In the genomic region with DNA sequence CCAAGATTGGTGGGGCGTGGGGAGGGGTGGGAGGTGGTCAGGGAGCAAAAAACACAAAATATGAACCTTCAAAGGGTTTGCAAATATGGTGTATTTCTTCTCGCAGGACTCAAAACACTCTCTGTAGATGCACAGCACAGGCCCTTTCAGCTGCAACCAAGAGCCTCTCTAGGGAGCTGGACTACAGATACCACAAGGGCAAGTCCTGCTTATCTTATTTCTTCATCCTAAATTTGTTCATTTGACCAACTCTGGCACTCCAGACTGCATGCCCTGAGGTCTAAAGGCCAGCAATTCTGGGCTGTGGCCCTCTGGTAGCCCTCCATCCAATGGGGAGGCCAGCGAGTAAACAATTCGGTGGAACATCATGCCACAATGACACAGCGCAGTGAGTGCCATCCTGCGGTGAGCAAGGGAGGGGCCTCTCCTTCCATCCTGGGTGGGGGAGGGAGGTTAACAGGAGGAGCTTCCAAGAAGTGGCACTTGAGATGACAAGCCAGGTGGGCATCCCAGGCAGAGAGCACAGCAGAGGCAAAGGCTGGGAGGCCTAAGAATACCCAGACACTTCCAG, we compare ENCODE assay signal across 2 cellular contexts.
A peak's percentile ranks its signal among the peaks of the same experiment; 100 is the strongest.
TF ChIP-seq lines count a peak whose summit lies in the region.

No MANE protein-coding gene starts in this region.

TF ChIP-seq in HCT116, 20 proteins besides CTCF, POLR2A, EP300 and RAD21:
- TF ChIP-seq, protein P1, sequence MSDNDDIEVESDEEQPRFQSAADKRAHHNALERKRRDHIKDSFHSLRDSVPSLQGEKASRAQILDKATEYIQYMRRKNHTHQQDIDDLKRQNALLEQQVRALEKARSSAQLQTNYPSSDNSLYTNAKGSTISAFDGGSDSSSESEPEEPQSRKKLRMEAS (IDR thresholded peaks at IDR 0.05): no peak
- TF ChIP-seq EZH2 (IDR thresholded peaks at IDR 0.05) (no peak), SP1 (IDR thresholded peaks at IDR 0.05; ENCODE audit: low read depth) (no peak), CBX3 (IDR thresholded peaks at IDR 0.05; ENCODE audit: low read depth) (no peak), CEBPB (IDR thresholded peaks at IDR 0.05; ENCODE audit: low read depth) (no peak), FOSL1 (IDR thresholded peaks at IDR 0.05; ENCODE audit: low read depth) (no peak), EGR1 (IDR thresholded peaks at IDR 0.05; ENCODE audit: low read depth) (no peak), POLR2AphosphoS5 (IDR thresholded peaks at IDR 0.05; ENCODE audit: low read depth, low read length) (no peak), ZNF274 (IDR thresholded peaks at IDR 0.05; ENCODE audit: low read depth, low read length) (no peak)
- TF ChIP-seq, protein P2, sequence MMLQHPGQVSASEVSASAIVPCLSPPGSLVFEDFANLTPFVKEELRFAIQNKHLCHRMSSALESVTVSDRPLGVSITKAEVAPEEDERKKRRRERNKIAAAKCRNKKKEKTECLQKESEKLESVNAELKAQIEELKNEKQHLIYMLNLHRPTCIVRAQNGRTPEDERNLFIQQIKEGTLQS (IDR thresholded peaks at IDR 0.05): no peak

TF ChIP-seq in GM12878, 131 proteins besides CTCF, POLR2A, EP300 and RAD21:
- TF ChIP-seq, protein P3, sequence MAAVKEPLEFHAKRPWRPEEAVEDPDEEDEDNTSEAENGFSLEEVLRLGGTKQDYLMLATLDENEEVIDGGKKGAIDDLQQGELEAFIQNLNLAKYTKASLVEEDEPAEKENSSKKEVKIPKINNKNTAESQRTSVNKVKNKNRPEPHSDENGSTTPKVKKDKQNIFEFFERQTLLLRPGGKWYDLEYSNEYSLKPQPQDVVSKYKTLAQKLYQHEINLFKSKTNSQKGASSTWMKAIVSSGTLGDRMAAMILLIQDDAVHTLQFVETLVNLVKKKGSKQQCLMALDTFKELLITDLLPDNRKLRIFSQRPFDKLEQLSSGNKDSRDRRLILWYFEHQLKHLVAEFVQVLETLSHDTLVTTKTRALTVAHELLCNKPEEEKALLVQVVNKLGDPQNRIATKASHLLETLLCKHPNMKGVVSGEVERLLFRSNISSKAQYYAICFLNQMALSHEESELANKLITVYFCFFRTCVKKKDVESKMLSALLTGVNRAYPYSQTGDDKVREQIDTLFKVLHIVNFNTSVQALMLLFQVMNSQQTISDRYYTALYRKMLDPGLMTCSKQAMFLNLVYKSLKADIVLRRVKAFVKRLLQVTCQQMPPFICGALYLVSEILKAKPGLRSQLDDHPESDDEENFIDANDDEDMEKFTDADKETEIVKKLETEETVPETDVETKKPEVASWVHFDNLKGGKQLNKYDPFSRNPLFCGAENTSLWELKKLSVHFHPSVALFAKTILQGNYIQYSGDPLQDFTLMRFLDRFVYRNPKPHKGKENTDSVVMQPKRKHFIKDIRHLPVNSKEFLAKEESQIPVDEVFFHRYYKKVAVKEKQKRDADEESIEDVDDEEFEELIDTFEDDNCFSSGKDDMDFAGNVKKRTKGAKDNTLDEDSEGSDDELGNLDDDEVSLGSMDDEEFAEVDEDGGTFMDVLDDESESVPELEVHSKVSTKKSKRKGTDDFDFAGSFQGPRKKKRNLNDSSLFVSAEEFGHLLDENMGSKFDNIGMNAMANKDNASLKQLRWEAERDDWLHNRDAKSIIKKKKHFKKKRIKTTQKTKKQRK (IDR thresholded peaks at IDR 0.05; ENCODE audit: low read depth, low read length): no peak
- TF ChIP-seq IKZF2 (IDR thresholded peaks at IDR 0.05): peak in 1 of 2 experiments; percentile 9; a peak in 1 of 4 replicates
